Comparison of ENCODE assay signal across 8 cellular contexts in genomic region chr12:10214131-10214876, GRCh38. TPM values are rescaled to one million over a fixed set of nuclear protein-coding genes. Genes with fewer than 3 reads are reported as not detected.
DNase-seq lines count a peak whose midpoint lies in the region; ATAC-seq and TF ChIP-seq lines count a peak whose summit lies in the region.

No MANE protein-coding gene starts in this region.

- H3K27me3 Mint-ChIP-seq in activated CD8-positive, alpha-beta memory T cell treated with anti-CD3 and anti-CD28 coated beads, Interleukin-2, amount 10 ng/mL, durations not matched to agents 7 days and 5 days: no peaks in the 10 kb centered on the region

- H3K27ac ChIP-seq in VCaP: peak overlapping the region; percentile 88

- H3K4me3 ChIP-seq in retinal pigment epithelial cell (ENCODE audit: low read length): peak overlapping the region; percentile 70

- DNase-seq in activated CD8-positive, alpha-beta memory T cell treated with anti-CD3 and anti-CD28 coated beads, Interleukin-2, amount 10 ng/mL, durations not matched to agents 7 days and 5 days: no peak
- DNase-seq in activated CD8-positive, alpha-beta memory T cell treated with anti-CD3 and anti-CD28 coated beads, Interleukin-2, amount 50 U/mL, for 48 hours: no peak
- DNase-seq in foreskin melanocyte: peak; percentile 52
- peak; percentile 43 for DNase-seq in retinal pigment epithelial cell (ENCODE audit: low read depth)
- no peak for DNase-seq in AML-193 (lab: John Stamatoyannopoulos, UW)
- DNase-seq in NOMO-1 (lab: John Stamatoyannopoulos, UW; ENCODE audit: unreplicated experiment in 2 of 2): no peak

- no peak for ATAC-seq in activated CD8-positive, alpha-beta memory T cell treated with anti-CD3 and anti-CD28 coated beads, Interleukin-2, amount 10 ng/mL, durations not matched to agents 7 days and 5 days
- no peak for ATAC-seq in GM19351 (IDR thresholded peaks at IDR 0.05; ENCODE audit: unreplicated experiment)

- H3K4me1 Mint-ChIP-seq in activated CD8-positive, alpha-beta memory T cell treated with anti-CD3 and anti-CD28 coated beads, Interleukin-2, amount 10 ng/mL, durations not matched to agents 7 days and 5 days: peaks cover 28% of the 10 kb centered on the region

- no peaks in the 10 kb centered on the region for H3K9me3 Mint-ChIP-seq in activated CD8-positive, alpha-beta memory T cell treated with anti-CD3 and anti-CD28 coated beads, Interleukin-2, amount 10 ng/mL, durations not matched to agents 7 days and 5 days (ENCODE audit: low read depth)

- peak overlapping the region; percentile 88 for H3K4me3 Mint-ChIP-seq in activated CD8-positive, alpha-beta memory T cell treated with anti-CD3 and anti-CD28 coated beads, Interleukin-2, amount 10 ng/mL, durations not matched to agents 7 days and 5 days

- CTCF ChIA-PET in activated CD8-positive, alpha-beta memory T cell treated with anti-CD3 and anti-CD28 coated beads, Interleukin-2, amount 10 ng/mL, durations not matched to agents 7 days and 5 days (lab: Charles Lee): interaction anchor here (0.6 to 3.7 kb wide), 7 partner anchors 15 to 486 kb away, joined by 3 to 12 read pairs (median 4); no protein-coding TSS in a partner anchor

- H3K36me3 Mint-ChIP-seq in activated CD8-positive, alpha-beta memory T cell treated with anti-CD3 and anti-CD28 coated beads, Interleukin-2, amount 10 ng/mL, durations not matched to agents 7 days and 5 days: peaks cover 14% of the 10 kb centered on the region

- TF ChIP-seq CTCF in VCaP (conservative IDR thresholded peaks at IDR 0.05) (no peak), retinal pigment epithelial cell (conservative IDR thresholded peaks at IDR 0.05; ENCODE audit: low read depth, low read length) (no peak)

- H3K27ac Mint-ChIP-seq in activated CD8-positive, alpha-beta memory T cell treated with anti-CD3 and anti-CD28 coated beads, Interleukin-2, amount 10 ng/mL, durations not matched to agents 7 days and 5 days: peak overlapping the region; percentile 97

RNA-seq across cellular contexts. Expression of gene GABARAPL1, which starts 1.6 kb away (rescaled TPM):
- 10 to 100 TPM; 29.3 to 47.5 TPM for total RNA-seq in activated CD8-positive, alpha-beta memory T cell treated with anti-CD3 and anti-CD28 coated beads, Interleukin-2, amount 10 ng/mL, durations not matched to agents 7 days and 5 days

RNA-seq across cellular contexts. Expression of gene TMEM52B, which starts 35.5 kb away (rescaled TPM):
- not detected for total RNA-seq in activated CD8-positive, alpha-beta memory T cell treated with anti-CD3 and anti-CD28 coated beads, Interleukin-2, amount 10 ng/mL, durations not matched to agents 7 days and 5 days

RNA-seq across cellular contexts. Expression of gene OLR1, which starts 42.4 kb away (rescaled TPM):
- not detected for total RNA-seq in activated CD8-positive, alpha-beta memory T cell treated with anti-CD3 and anti-CD28 coated beads, Interleukin-2, amount 10 ng/mL, durations not matched to agents 7 days and 5 days

Comparison
In these comparisons a context has a peak if more than half of its experiments do, and no peak if none do; other contexts are left out.
1. DNase-seq: peak in foreskin melanocyte (single experiment) and retinal pigment epithelial cell (single experiment); none in activated CD8-positive, alpha-beta memory T cell treated with anti-CD3 and anti-CD28 coated beads, Interleukin-2, amount 10 ng/mL, durations not matched to agents 7 days and 5 days (single experiment), activated CD8-positive, alpha-beta memory T cell treated with anti-CD3 and anti-CD28 coated beads, Interleukin-2, amount 50 U/mL, for 48 hours (single experiment), AML-193 (0 of 2) and NOMO-1 (0 of 2).